Comparison of ENCODE assay signal across 1 cellular context in genomic region chr7:101104193-101104713, GRCh38.
A peak's percentile ranks its signal among the peaks of the same experiment; 100 is the strongest.
TF ChIP-seq lines count a peak whose summit lies in the region.

No MANE protein-coding gene starts in this region.

TF ChIP-seq in HepG2, 621 proteins besides CTCF, POLR2A, EP300 and RAD21 (continued from another document and continues in another):
- TF ChIP-seq CSRNP1 (CRISPR knock-in tag; IDR thresholded peaks at IDR 0.05) (no peak), ZNF639 (CRISPR knock-in tag; conservative IDR thresholded peaks at IDR 0.05) (no peak), RBM39 (IDR thresholded peaks at IDR 0.05; ENCODE audit: low read depth, low read length, poor library complexity, severe bottlenecking) (no peak), ATF5 (CRISPR knock-in tag; IDR thresholded peaks at IDR 0.05; ENCODE audit: low read depth) (no peak), ZNF44 (CRISPR knock-in tag; IDR thresholded peaks at IDR 0.05) (0 out of 2 replicates have a peak, but pooled peaks have one; percentile 26), RCOR2 (CRISPR knock-in tag; IDR thresholded peaks at IDR 0.05) (no peak), ZNF317 (CRISPR knock-in tag; IDR thresholded peaks at IDR 0.05) (no peak), DNMT3B (CRISPR knock-in tag; conservative IDR thresholded peaks at IDR 0.05) (no peak), CREB1 (IDR thresholded peaks at IDR 0.05) (no peak), CREB1 (CRISPR knock-in tag; IDR thresholded peaks at IDR 0.05) (no peak), ZBED4 (CRISPR knock-in tag; IDR thresholded peaks at IDR 0.05; ENCODE audit: borderline replicate concordance) (no peak), ZNF850 (CRISPR knock-in tag; conservative IDR thresholded peaks at IDR 0.05) (no peak), ZNF274 (CRISPR knock-in tag; IDR thresholded peaks at IDR 0.05) (0 out of 2 replicates have a peak, but pooled peaks have one; percentile 42), PAXIP1 (CRISPR knock-in tag; conservative IDR thresholded peaks at IDR 0.05) (0 out of 2 replicates have a peak, but pooled peaks have one; percentile 21), PTBP1 (IDR thresholded peaks at IDR 0.05; ENCODE audit: low read depth, low read length, poor library complexity, severe bottlenecking) (no peak), ZBTB21 (CRISPR knock-in tag; IDR thresholded peaks at IDR 0.05) (no peak), FOXP1 (IDR thresholded peaks at IDR 0.05) (no peak), FOXP1 (CRISPR knock-in tag; IDR thresholded peaks at IDR 0.05) (peak; percentile 65), DNMT1 (CRISPR knock-in tag; IDR thresholded peaks at IDR 0.05) (no peak), FOXP4 (CRISPR knock-in tag; IDR thresholded peaks at IDR 0.05) (peak; percentile 77; the same call in 1 of the 2 replicates), ZNF556 (CRISPR knock-in tag; IDR thresholded peaks at IDR 0.05; ENCODE audit: borderline replicate concordance) (no peak), ZFP36L1 (CRISPR knock-in tag; IDR thresholded peaks at IDR 0.05) (no peak), SAFB2 (CRISPR knock-in tag; IDR thresholded peaks at IDR 0.05; ENCODE audit: borderline replicate concordance, low read depth) (no peak), ZNF720 (CRISPR knock-in tag; IDR thresholded peaks at IDR 0.05) (no peak), CEBPB (IDR thresholded peaks at IDR 0.05; ENCODE audit: borderline replicate concordance, low read depth, low read length) (no peak), TSC22D2 (CRISPR knock-in tag; IDR thresholded peaks at IDR 0.05; ENCODE audit: borderline replicate concordance) (no peak), MIER2 (CRISPR knock-in tag; IDR thresholded peaks at IDR 0.05) (no peak), TCF7 (IDR thresholded peaks at IDR 0.05; ENCODE audit: low read depth) (peak; percentile 82), HMG20B (CRISPR knock-in tag; conservative IDR thresholded peaks at IDR 0.05) (no peak), AGO2 (optimal IDR thresholded peaks at IDR 0.05; ENCODE audit: low read depth, low read length) (no peak), KDM5B (CRISPR knock-in tag; IDR thresholded peaks at IDR 0.05; ENCODE audit: borderline replicate concordance) (no peak), HOXA7 (CRISPR knock-in tag; IDR thresholded peaks at IDR 0.05) (no peak), SIX1 (CRISPR knock-in tag; IDR thresholded peaks at IDR 0.05; ENCODE audit: borderline replicate concordance) (no peak), ZNF510 (CRISPR knock-in tag; IDR thresholded peaks at IDR 0.05; ENCODE audit: low read depth) (no peak), SNAPC2 (CRISPR knock-in tag; IDR thresholded peaks at IDR 0.05) (no peak), FOXO4 (CRISPR knock-in tag; conservative IDR thresholded peaks at IDR 0.05) (no peak), NCOR1 (IDR thresholded peaks at IDR 0.05; ENCODE audit: borderline replicate concordance, low read length) (no peak), SNAI1 (CRISPR knock-in tag; IDR thresholded peaks at IDR 0.05; ENCODE audit: borderline replicate concordance) (no peak), RXRA (CRISPR knock-in tag; IDR thresholded peaks at IDR 0.05) (no peak), RAD51 (IDR thresholded peaks at IDR 0.05; ENCODE audit: borderline replicate concordance) (peak; percentile 21; the same call in 1 of the 2 replicates), ZNF7 (CRISPR knock-in tag; IDR thresholded peaks at IDR 0.05) (no peak), YEATS4 (CRISPR knock-in tag; IDR thresholded peaks at IDR 0.05; ENCODE audit: borderline replicate concordance) (peak; percentile 66; the same call in 1 of the 2 replicates), E2F1 (CRISPR knock-in tag; IDR thresholded peaks at IDR 0.05) (no peak), DR1 (CRISPR knock-in tag; IDR thresholded peaks at IDR 0.05) (no peak), CENPBD1 (CRISPR knock-in tag; IDR thresholded peaks at IDR 0.05; ENCODE audit: borderline replicate concordance, low read depth) (no peak), FOXO1 (CRISPR knock-in tag; IDR thresholded peaks at IDR 0.05) (peak; percentile 15; the same call in 1 of the 2 replicates), MAX (IDR thresholded peaks at IDR 0.05) (peak; percentile 87), ZNF792 (CRISPR knock-in tag; IDR thresholded peaks at IDR 0.05) (no peak), ZNF503 (CRISPR knock-in tag; IDR thresholded peaks at IDR 0.05) (no peak), KLF13 (CRISPR knock-in tag; IDR thresholded peaks at IDR 0.05) (no peak), MYC (CRISPR knock-in tag; IDR thresholded peaks at IDR 0.05; ENCODE audit: borderline replicate concordance) (peak; percentile 81; the same call in 1 of the 2 replicates)
